ENCODE assay signal across 1 cellular context in the genomic region with DNA sequence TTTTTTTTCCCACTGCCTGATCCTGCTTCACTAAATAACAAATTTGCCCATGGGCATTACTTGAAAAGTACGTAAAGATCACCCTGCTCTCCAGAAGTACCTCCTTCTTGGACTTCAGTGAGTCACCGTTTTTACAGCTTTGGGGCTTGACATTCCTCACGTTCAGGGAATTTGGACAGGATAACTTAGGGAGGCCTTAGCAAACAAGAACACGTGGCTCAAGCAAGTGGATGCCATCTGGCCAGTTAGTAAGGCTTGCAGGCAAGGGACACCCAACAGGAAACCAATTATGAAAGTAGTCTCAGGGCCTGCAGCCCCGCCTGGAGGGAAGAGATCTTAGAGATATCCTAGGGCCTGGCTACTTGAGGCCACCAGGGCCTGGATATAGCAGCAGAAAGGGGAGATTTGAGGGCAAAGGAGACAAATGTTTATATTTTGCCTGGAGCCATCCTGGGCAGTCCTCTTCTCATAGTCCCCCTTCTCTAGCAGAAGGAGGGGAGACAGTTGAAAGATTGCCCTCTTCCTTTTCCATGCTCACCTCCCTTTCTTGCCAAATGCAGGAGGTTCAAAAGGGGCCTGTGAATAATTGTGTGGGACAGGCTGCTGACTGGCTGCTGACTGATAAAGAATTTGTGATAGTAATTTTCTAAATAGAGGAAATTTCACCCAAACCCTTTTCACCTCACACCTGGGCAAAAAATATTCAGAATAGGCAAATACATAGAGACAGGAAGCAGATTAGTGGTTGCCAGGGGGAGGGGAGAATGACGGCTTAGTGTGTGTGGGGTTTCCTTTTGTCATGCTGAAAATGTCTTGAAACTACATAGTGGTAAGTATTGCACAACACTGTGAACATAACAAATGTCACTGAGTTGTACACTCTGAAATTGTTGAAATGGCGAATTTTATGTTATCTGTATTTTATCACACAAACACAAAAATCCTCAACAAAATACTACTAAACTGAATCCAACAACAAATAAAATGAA.
TF ChIP-seq lines count a peak whose summit lies in the region.

No MANE protein-coding gene starts in this region.

TF ChIP-seq in K562, 482 proteins besides CTCF, POLR2A, EP300 and RAD21 (continued from another document):
- TF ChIP-seq ZFP36 (IDR thresholded peaks at IDR 0.05; ENCODE audit: low read depth, low read length, partially characterized antibody), result no peak
TF ChIP-seq in K562: peak in this region for 31.
